Comparison of ENCODE assay signal across 8 cellular contexts in the genomic region with DNA sequence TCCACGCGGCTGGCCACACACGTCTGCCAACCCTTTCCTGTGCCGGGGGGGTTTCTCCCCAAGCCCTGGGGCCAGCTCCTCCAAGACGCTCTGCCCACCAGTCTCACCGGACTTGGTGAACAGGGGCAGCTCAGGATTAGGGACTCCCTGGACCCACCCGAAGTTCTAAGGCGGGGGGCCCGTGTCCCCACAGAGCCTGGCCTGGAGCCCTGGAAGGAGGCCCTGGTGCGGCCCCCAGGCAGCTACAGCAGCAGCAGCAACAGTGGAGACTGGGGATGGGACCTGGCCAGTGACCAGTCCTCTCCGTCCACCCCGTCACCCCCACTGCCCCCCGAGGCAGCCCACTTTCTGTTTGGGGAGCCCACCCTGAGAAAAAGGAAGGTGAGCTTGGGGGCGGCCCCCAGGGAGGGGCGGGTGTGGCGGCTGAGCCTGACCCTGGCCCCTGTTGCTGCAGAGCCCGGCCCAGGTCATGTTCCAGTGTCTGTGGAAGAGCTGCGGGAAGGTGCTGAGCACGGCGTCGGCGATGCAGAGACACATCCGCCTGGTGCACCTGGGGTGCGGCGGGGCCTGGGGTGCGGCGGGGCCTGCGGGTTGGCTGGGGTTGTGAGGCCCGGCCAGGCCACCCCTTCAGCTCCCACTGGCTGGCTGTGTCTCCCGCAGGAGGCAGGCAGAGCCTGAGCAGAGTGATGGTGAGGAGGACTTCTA. TPM values are rescaled to one million over a fixed set of nuclear protein-coding genes. Genes with fewer than 3 reads are reported as not detected.
A peak's percentile ranks its signal among the peaks of the same experiment; 100 is the strongest.
DNase-seq lines count a peak whose midpoint lies in the region; ATAC-seq and TF ChIP-seq lines count a peak whose summit lies in the region.
"Had no signal": no experiment of that assay in that cellular context is flagged by ENCODE, and none has a peak within 500 bp of the region (broad histone marks: within the 10 kb centered on the region; RNA-seq: fewer than 3 reads in every experiment).

No MANE protein-coding gene starts in this region.

- peak overlapping the region; percentile 98 for H2BK5ac ChIP-seq in neuronal stem cell (ENCODE audit: low read length)

- H3K4me1 ChIP-seq in mammary epithelial cell (ENCODE audit: insufficient read depth, low read length): peaks cover 30% of the 10 kb centered on the region
- H3K4me1 ChIP-seq in neuronal stem cell (ENCODE audit: control insufficient read depth in 2 of 2, insufficient read depth in 1 of 2, low read depth in 1 of 2, low read length in 2 of 2): peaks cover 10 to 20% of the 10 kb centered on the region in 2 donors

- no peak overlapping the region for H2AFZ ChIP-seq in mammary epithelial cell (ENCODE audit: low read depth, low read length)
- no peak overlapping the region for H2AFZ ChIP-seq in neuronal stem cell (ENCODE audit: low read length)

- H3K4me3 ChIP-seq in mammary epithelial cell (replicated peaks in 1 of 3; ENCODE audit: insufficient read depth in 1 of 3, low read depth in 2 of 3, low read length in 3 of 3) (peak overlapping the region; percentile 60 to 75 (median 64)), neuronal stem cell (ENCODE audit: low read length in 2 of 2) (peak overlapping the region in 1 of 2 donors; percentile 69)

- dilution Hi-C loops in mammary epithelial cell (cut with HindIII; ENCODE audit: low sequenced_read_pairs): loop anchor here (5.0 kb wide), 1 partner anchor 40 kb away; no protein-coding TSS in a partner anchor

- no peak overlapping the region for H3K4ac ChIP-seq in neuronal stem cell (ENCODE audit: low read length)

- peak overlapping the region; percentile 96 for H3K23ac ChIP-seq in neuronal stem cell (ENCODE audit: low read depth, low read length, poor library complexity)

- no peak overlapping the region for H2BK120ac ChIP-seq in neuronal stem cell (ENCODE audit: low read depth, low read length)

- H3K27me3 ChIP-seq in mammary epithelial cell (ENCODE audit: insufficient read depth, low read length) (no peaks in the 10 kb centered on the region), neuronal stem cell (ENCODE audit: control insufficient read depth in 3 of 3, insufficient read depth in 3 of 3, low read depth in 1 of 3, low read length in 3 of 3) (no peaks in the 10 kb centered on the region)

- H3K36me3 ChIP-seq in mammary epithelial cell (ENCODE audit: insufficient read depth, low read length) (peaks cover 3% of the 10 kb centered on the region), neuronal stem cell (replicated peaks in 1 of 2; ENCODE audit: control insufficient read depth in 2 of 2, insufficient read depth in 2 of 2, low read length in 2 of 2) (peaks cover 10 to 57% of the 10 kb centered on the region in 2 donors)

- BruUV-seq in mammary epithelial cell (replicated peaks; lab: Mats Ljungman, UMichigan): no TSS peak

- H2AK5ac ChIP-seq in neuronal stem cell (ENCODE audit: low read depth, low read length): peak overlapping the region; percentile 100

- H3K27ac ChIP-seq in mammary epithelial cell (ENCODE audit: insufficient read depth, low read depth, low read length) (no peak overlapping the region), neuronal stem cell (replicated peaks; ENCODE audit: low read length) (no peak overlapping the region)

- CTCF ChIA-PET in mammary epithelial cell (lab: Charles Lee; ENCODE audit: low non-redundant PET): interaction anchor here (0.5 kb wide), 1 partner anchor 232 kb away, joined by 3 read pairs; no protein-coding TSS in a partner anchor

- DNase-seq in GM13977 (ENCODE audit: low spot score) (peak; percentile 36), mammary epithelial cell (no peak), neuronal stem cell (ENCODE audit: low spot score) (no peak), Kasumi-1 (lab: John Stamatoyannopoulos, UW) (no peak)
- no peak for DNase-seq in stimulated activated CD4-positive, alpha-beta T cell treated with anti-CD3 and anti-CD28 coated beads, Interleukin-1b, Interleukin-23, amount 100 ng/mL, for 48 hours
- DNase-seq: activated T-cell treated with anti-CD3 and anti-CD28 coated beads, Interleukin-2, amount 50 U/mL, for 1 hour; MV-4-11 had no signal

- H4K8ac ChIP-seq in neuronal stem cell (ENCODE audit: low read depth, low read length): no peak overlapping the region

- no peak overlapping the region for H4K91ac ChIP-seq in neuronal stem cell (ENCODE audit: low read depth, low read length, poor library complexity)

- no peak for ATAC-seq in GM21526 (IDR thresholded peaks at IDR 0.05; ENCODE audit: low FRiP score, unreplicated experiment)

- H3K18ac ChIP-seq in neuronal stem cell (ENCODE audit: low read length): peak overlapping the region; percentile 97

- H2BK12ac ChIP-seq in neuronal stem cell (ENCODE audit: low read length): no peak overlapping the region

- in situ Hi-C loops in GM13977 (cut with MboI; ENCODE audit: low pct_unique_long_range_greater_than_20kb, low sequenced_read_pairs, unreplicated experiment): no loop called here
- in situ Hi-C loops in mammary epithelial cell (cut with MboI; ENCODE audit: low sequenced_read_pairs in 2 of 2): no loop called here

- no peak for TF ChIP-seq CTCF in GM13977 (IDR thresholded peaks at IDR 0.05; ENCODE audit: extremely low read depth, insufficient read depth, missing control alignments)
- no peak for TF ChIP-seq CTCF in mammary epithelial cell (conservative IDR thresholded peaks at IDR 0.05 in 1 of 2, IDR thresholded peaks at IDR 0.05 in 1 of 2; ENCODE audit: extremely low read depth in 1 of 2, insufficient read depth in 1 of 2, low read depth in 1 of 2, low read length in 2 of 2)

- H3K4me2 ChIP-seq in mammary epithelial cell (ENCODE audit: insufficient read depth, low read depth, low read length) (peak overlapping the region; percentile 98), neuronal stem cell (ENCODE audit: insufficient read depth, low read length, poor library complexity, severe bottlenecking) (peak overlapping the region; percentile 89)

- peak overlapping the region; percentile 6 for H2BK15ac ChIP-seq in neuronal stem cell (ENCODE audit: low read length)

- peaks cover 21% of the 10 kb centered on the region for H3K79me1 ChIP-seq in neuronal stem cell (ENCODE audit: low read depth, low read length)

- no peaks in the 10 kb centered on the region for H4K20me1 ChIP-seq in mammary epithelial cell (ENCODE audit: insufficient read depth, low read length)

- no peak overlapping the region for H3K14ac ChIP-seq in neuronal stem cell (ENCODE audit: low read length)

- WGBS in mammary epithelial cell (ENCODE audit: low coverage, missing lambda C conversion rate): 64% methylated on average over 12 of the region's 30 CpGs
- no CpG with 5 or more reads among the region's 30 CpGs for whole genome bisulfite sequencing in neuronal stem cell (ENCODE audit: extremely low coverage in 2 of 2, insufficient read length in 2 of 2, insufficient replicate concordance in 1 of 2), 2 donors

- peaks cover 11% of the 10 kb centered on the region for H3K79me2 ChIP-seq in mammary epithelial cell (ENCODE audit: insufficient read depth, low read length)

- H3K9ac ChIP-seq in mammary epithelial cell (ENCODE audit: insufficient read depth, low read length) (no peak overlapping the region), neuronal stem cell (ENCODE audit: low read depth, low read length, poor library complexity) (peak overlapping the region; percentile 21)

- intact Hi-C loops in mammary epithelial cell (cut with micrococcal nuclease): loop anchor here (2.0 kb wide), 1 partner anchor 35 kb away; the partner anchor contains the start of gene ARFRP1

- no peaks in the 10 kb centered on the region for H3K9me3 ChIP-seq in mammary epithelial cell (replicated peaks; ENCODE audit: insufficient read depth, low read length)
- no peaks in the 10 kb centered on the region for H3K9me3 ChIP-seq in neuronal stem cell (replicated peaks in 1 of 2; ENCODE audit: control insufficient read depth in 2 of 2, insufficient read depth in 1 of 2, low read depth in 1 of 2, low read length in 2 of 2)

RNA-seq across cellular contexts. Expression of gene SLC2A4RG, which starts 2.3 kb away (rescaled TPM):
- 100 to 1,000 TPM in 1 of 2 donors, 10 to 100 TPM in 1; 35.8 to 101 TPM for total RNA-seq in mammary epithelial cell
- 35.8 TPM for polyA plus RNA-seq in mammary epithelial cell
- 15.7 TPM for polyA minus RNA-seq in mammary epithelial cell
- 43.6 TPM for polyA plus RNA-seq in neuronal stem cell (2013, experiment 1 of 2)
- polyA plus RNA-seq in neuronal stem cell (2013, experiment 2 of 2): 43.1 TPM

RNA-seq across cellular contexts. Expression of gene LIME1, which starts 5.4 kb away (rescaled TPM):
- 1 to 10 TPM; 2.7 to 8.1 TPM for total RNA-seq in mammary epithelial cell
- polyA plus RNA-seq in mammary epithelial cell: 2.0 TPM
- not detected for polyA minus RNA-seq in mammary epithelial cell
- polyA plus RNA-seq in neuronal stem cell (2013, experiment 1 of 2): 3.2 TPM
- 2.9 TPM for polyA plus RNA-seq in neuronal stem cell (2013, experiment 2 of 2)

RNA-seq across cellular contexts. Expression of gene ZGPAT, which starts 34.0 kb away (rescaled TPM):
- total RNA-seq in mammary epithelial cell: 10 to 100 TPM; 11.8 to 20.9 TPM
- polyA plus RNA-seq in mammary epithelial cell: 13.2 TPM
- polyA minus RNA-seq in mammary epithelial cell: 6.8 TPM
- polyA plus RNA-seq in neuronal stem cell (2013, experiment 1 of 2): 11.0 TPM
- 11.0 TPM for polyA plus RNA-seq in neuronal stem cell (2013, experiment 2 of 2)

RNA-seq across cellular contexts. Expression of gene ARFRP1, which starts 34.1 kb away (rescaled TPM):
- 10 to 100 TPM; 28.8 to 61.1 TPM for total RNA-seq in mammary epithelial cell
- 35.9 TPM for polyA plus RNA-seq in mammary epithelial cell
- polyA minus RNA-seq in mammary epithelial cell: 31.2 TPM
- 8.8 TPM for polyA plus RNA-seq in neuronal stem cell (2013, experiment 1 of 2)
- 8.0 TPM for polyA plus RNA-seq in neuronal stem cell (2013, experiment 2 of 2)

RNA-seq across cellular contexts. Expression of gene TNFRSF6B, which starts 45.4 kb away (rescaled TPM):
- total RNA-seq in mammary epithelial cell: 10 to 100 TPM in 1 of 2 donors, 1 to 10 TPM in 1; 8.3 to 76.5 TPM
- 461 TPM for polyA plus RNA-seq in mammary epithelial cell
- polyA minus RNA-seq in mammary epithelial cell: 35.7 TPM
- 0.70 TPM for polyA plus RNA-seq in neuronal stem cell (2013, experiment 1 of 2)
- polyA plus RNA-seq in neuronal stem cell (2013, experiment 2 of 2): 0.90 TPM
